1 cellular context compared by ENCODE assay signal in the genomic region with DNA sequence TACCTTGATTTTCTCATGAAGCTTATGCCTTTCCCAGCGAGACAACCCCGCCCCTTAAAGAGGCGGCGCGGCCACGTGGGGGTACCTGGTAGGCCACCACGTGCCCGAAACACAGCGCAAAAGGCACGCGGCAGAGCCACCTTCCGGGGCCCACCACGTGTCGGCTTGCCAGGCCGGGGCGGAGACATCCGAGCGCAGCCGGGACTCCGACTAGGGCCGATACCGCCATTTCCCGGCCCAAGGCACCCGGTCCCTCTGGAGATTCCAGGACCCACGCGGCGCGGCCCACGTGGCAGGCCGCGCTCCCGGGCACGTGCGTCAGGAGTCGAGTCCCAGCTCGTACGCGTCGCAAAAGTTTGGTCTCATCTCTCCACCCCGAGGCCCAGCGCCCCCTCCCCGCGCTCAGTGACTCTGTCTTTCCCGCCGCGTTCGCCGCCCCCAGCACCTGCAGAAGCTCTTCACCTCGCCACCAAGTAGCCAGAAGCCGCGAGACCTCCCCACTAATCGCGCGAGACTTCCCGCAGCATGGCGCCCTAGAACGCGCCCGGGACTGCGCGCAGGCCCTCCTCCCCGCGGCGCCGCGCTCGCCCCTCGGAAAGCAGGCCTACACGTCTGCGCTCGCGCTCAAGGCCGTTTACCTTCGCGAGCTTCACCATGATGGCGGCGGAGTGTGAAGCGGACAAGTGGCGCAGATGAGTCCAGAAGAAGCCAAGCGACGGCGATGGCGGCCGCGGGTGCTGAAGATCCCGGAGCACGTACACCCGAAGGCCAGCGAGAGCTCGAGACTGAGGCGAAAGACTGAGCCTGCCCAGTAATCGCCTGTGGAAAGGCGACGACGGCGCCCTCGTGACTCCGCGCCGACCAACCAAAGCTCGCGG.
TF ChIP-seq lines count a peak whose summit lies in the region.

A gene with protein sequence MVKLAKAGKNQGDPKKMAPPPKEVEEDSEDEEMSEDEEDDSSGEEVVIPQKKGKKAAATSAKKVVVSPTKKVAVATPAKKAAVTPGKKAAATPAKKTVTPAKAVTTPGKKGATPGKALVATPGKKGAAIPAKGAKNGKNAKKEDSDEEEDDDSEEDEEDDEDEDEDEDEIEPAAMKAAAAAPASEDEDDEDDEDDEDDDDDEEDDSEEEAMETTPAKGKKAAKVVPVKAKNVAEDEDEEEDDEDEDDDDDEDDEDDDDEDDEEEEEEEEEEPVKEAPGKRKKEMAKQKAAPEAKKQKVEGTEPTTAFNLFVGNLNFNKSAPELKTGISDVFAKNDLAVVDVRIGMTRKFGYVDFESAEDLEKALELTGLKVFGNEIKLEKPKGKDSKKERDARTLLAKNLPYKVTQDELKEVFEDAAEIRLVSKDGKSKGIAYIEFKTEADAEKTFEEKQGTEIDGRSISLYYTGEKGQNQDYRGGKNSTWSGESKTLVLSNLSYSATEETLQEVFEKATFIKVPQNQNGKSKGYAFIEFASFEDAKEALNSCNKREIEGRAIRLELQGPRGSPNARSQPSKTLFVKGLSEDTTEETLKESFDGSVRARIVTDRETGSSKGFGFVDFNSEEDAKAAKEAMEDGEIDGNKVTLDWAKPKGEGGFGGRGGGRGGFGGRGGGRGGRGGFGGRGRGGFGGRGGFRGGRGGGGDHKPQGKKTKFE (minus strand): TSS at position 787 of the 878 bp plus-strand sequence. CDS start 131 bp downstream, at position 656.

TF ChIP-seq in K562, 482 proteins besides CTCF, POLR2A, EP300 and RAD21 (continued from another document and continues in another):
- TF ChIP-seq, protein P1, sequence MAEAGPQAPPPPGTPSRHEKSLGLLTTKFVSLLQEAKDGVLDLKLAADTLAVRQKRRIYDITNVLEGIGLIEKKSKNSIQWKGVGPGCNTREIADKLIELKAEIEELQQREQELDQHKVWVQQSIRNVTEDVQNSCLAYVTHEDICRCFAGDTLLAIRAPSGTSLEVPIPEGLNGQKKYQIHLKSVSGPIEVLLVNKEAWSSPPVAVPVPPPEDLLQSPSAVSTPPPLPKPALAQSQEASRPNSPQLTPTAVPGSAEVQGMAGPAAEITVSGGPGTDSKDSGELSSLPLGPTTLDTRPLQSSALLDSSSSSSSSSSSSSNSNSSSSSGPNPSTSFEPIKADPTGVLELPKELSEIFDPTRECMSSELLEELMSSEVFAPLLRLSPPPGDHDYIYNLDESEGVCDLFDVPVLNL (CRISPR knock-in tag; IDR thresholded peaks at IDR 0.05; ENCODE audit: low read depth): no peak
- TF ChIP-seq SIX5 (IDR thresholded peaks at IDR 0.05; ENCODE audit: borderline replicate concordance in 1 of 2, insufficient read depth in 1 of 2, low read depth in 1 of 2, low read length in 2 of 2) (no peak), ZNF77 (CRISPR knock-in tag; IDR thresholded peaks at IDR 0.05) (no peak), KDM2B (CRISPR knock-in tag; IDR thresholded peaks at IDR 0.05) (no peak), ZC3H4 (CRISPR knock-in tag; IDR thresholded peaks at IDR 0.05; ENCODE audit: borderline replicate concordance) (peak; percentile 56; the same call in 1 of the 2 replicates), ZNF75A (CRISPR knock-in tag; IDR thresholded peaks at IDR 0.05) (no peak), KAT8 (IDR thresholded peaks at IDR 0.05; ENCODE audit: low read depth) (no peak), GABPB1 (CRISPR knock-in tag; IDR thresholded peaks at IDR 0.05) (peak; percentile 67; the same call in 1 of the 2 replicates), SMARCE1 (IDR thresholded peaks at IDR 0.05) (no peak), PCBP2 (IDR thresholded peaks at IDR 0.05; ENCODE audit: low read depth, low read length, poor library complexity, severe bottlenecking) (no peak), CTBP1 (IDR thresholded peaks at IDR 0.05; ENCODE audit: borderline replicate concordance) (peak; percentile 36; the same call in 1 of the 2 replicates), ZNF79 (CRISPR knock-in tag; IDR thresholded peaks at IDR 0.05; ENCODE audit: low read depth) (no peak), BRCA1 (IDR thresholded peaks at IDR 0.05) (no peak), BRCA1 (CRISPR knock-in tag; IDR thresholded peaks at IDR 0.05) (peak; percentile 42; the same call in 1 of the 2 replicates), NEUROD1 (IDR thresholded peaks at IDR 0.05; ENCODE audit: borderline replicate concordance, low read depth, low read length, partially characterized antibody) (no peak), BHLHE40 (IDR thresholded peaks at IDR 0.05; ENCODE audit: low read length) (peak; percentile 69), MTA2 (IDR thresholded peaks at IDR 0.05; ENCODE audit: low read depth) (no peak), PHF8 (IDR thresholded peaks at IDR 0.05; ENCODE audit: borderline replicate concordance, low read length) (peak; percentile 81), ZNF76 (CRISPR knock-in tag; IDR thresholded peaks at IDR 0.05; ENCODE audit: borderline replicate concordance) (no peak), SRSF3 (IDR thresholded peaks at IDR 0.05; ENCODE audit: insufficient read depth, low read length) (0 out of 2 replicates have a peak, but pooled peaks have one; percentile 25), SP1 (CRISPR knock-in tag; IDR thresholded peaks at IDR 0.05) (peak; percentile 79), SLC30A9 (CRISPR knock-in tag; IDR thresholded peaks at IDR 0.05) (no peak), ZBED1 (IDR thresholded peaks at IDR 0.05) (0 out of 2 replicates have a peak, but pooled peaks have one; percentile 43), ZBTB1 (CRISPR knock-in tag; IDR thresholded peaks at IDR 0.05; ENCODE audit: borderline replicate concordance, low read depth) (peak; percentile 64; the same call in 1 of the 2 replicates), NR2C1 (IDR thresholded peaks at IDR 0.05) (no peak), NR2C1 (tag; IDR thresholded peaks at IDR 0.05) (no peak), STAT5B (CRISPR knock-in tag; IDR thresholded peaks at IDR 0.05) (no peak), TCFL5 (CRISPR knock-in tag; conservative IDR thresholded peaks at IDR 0.05) (no peak), E2F3 (CRISPR knock-in tag; IDR thresholded peaks at IDR 0.05) (no peak), TAF9B (IDR thresholded peaks at IDR 0.05; ENCODE audit: partially characterized antibody) (peak; percentile 89), ZNF212 (CRISPR knock-in tag; IDR thresholded peaks at IDR 0.05) (no peak), HDAC1 (IDR thresholded peaks at IDR 0.05) (peak; percentile 36 to 97; a peak in 2 of 4 replicates), CHD1 (IDR thresholded peaks at IDR 0.05; ENCODE audit: low read length) (peak; percentile 65), ZBTB7A (IDR thresholded peaks at IDR 0.05; ENCODE audit: borderline replicate concordance, control insufficient read depth, low read depth, low read length) (no peak), ZNF324 (CRISPR knock-in tag; IDR thresholded peaks at IDR 0.05) (no peak), MEF2D (tag; conservative IDR thresholded peaks at IDR 0.05; ENCODE audit: low read depth) (no peak), ZFP30 (CRISPR knock-in tag; IDR thresholded peaks at IDR 0.05; ENCODE audit: borderline replicate concordance) (no peak), BRD4 (IDR thresholded peaks at IDR 0.05) (peak; percentile 60; the same call in 1 of the 2 replicates), ZKSCAN8 (CRISPR knock-in tag; IDR thresholded peaks at IDR 0.05) (no peak), HIVEP1 (CRISPR knock-in tag; IDR thresholded peaks at IDR 0.05) (no peak), ZEB2 (IDR thresholded peaks at IDR 0.05) (no peak; the same call in 1 of the 2 replicates), TBP (optimal IDR thresholded peaks at IDR 0.05; ENCODE audit: low read depth, low read length) (peak; percentile 98)
- TF ChIP-seq, protein P2, sequence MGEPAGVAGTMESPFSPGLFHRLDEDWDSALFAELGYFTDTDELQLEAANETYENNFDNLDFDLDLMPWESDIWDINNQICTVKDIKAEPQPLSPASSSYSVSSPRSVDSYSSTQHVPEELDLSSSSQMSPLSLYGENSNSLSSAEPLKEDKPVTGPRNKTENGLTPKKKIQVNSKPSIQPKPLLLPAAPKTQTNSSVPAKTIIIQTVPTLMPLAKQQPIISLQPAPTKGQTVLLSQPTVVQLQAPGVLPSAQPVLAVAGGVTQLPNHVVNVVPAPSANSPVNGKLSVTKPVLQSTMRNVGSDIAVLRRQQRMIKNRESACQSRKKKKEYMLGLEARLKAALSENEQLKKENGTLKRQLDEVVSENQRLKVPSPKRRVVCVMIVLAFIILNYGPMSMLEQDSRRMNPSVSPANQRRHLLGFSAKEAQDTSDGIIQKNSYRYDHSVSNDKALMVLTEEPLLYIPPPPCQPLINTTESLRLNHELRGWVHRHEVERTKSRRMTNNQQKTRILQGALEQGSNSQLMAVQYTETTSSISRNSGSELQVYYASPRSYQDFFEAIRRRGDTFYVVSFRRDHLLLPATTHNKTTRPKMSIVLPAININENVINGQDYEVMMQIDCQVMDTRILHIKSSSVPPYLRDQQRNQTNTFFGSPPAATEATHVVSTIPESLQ (CRISPR knock-in tag; IDR thresholded peaks at IDR 0.05): peak; percentile 36; the same call in 1 of the 2 replicates
- TF ChIP-seq, protein P3, sequence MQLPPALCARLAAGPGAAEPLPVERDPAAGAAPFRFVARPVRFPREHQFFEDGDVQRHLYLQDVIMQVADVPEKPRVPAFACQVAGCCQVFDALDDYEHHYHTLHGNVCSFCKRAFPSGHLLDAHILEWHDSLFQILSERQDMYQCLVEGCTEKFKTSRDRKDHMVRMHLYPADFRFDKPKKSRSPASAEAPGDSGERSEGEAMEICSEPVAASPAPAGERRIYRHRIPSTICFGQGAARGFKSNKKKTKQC (CRISPR knock-in tag; IDR thresholded peaks at IDR 0.05): peak; percentile 95
- TF ChIP-seq, protein P4, sequence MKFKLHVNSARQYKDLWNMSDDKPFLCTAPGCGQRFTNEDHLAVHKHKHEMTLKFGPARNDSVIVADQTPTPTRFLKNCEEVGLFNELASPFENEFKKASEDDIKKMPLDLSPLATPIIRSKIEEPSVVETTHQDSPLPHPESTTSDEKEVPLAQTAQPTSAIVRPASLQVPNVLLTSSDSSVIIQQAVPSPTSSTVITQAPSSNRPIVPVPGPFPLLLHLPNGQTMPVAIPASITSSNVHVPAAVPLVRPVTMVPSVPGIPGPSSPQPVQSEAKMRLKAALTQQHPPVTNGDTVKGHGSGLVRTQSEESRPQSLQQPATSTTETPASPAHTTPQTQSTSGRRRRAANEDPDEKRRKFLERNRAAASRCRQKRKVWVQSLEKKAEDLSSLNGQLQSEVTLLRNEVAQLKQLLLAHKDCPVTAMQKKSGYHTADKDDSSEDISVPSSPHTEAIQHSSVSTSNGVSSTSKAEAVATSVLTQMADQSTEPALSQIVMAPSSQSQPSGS (CRISPR knock-in tag; IDR thresholded peaks at IDR 0.05): peak; percentile 76
- TF ChIP-seq, protein P5, sequence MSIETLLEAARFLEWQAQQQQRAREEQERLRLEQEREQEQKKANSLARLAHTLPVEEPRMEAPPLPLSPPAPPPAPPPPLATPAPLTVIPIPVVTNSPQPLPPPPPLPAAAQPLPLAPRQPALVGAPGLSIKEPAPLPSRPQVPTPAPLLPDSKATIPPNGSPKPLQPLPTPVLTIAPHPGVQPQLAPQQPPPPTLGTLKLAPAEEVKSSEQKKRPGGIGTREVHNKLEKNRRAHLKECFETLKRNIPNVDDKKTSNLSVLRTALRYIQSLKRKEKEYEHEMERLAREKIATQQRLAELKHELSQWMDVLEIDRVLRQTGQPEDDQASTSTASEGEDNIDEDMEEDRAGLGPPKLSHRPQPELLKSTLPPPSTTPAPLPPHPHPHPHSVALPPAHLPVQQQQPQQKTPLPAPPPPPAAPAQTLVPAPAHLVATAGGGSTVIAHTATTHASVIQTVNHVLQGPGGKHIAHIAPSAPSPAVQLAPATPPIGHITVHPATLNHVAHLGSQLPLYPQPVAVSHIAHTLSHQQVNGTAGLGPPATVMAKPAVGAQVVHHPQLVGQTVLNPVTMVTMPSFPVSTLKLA (conservative IDR thresholded peaks at IDR 0.05): peak; percentile 99 to 100
- TF ChIP-seq, protein P6, sequence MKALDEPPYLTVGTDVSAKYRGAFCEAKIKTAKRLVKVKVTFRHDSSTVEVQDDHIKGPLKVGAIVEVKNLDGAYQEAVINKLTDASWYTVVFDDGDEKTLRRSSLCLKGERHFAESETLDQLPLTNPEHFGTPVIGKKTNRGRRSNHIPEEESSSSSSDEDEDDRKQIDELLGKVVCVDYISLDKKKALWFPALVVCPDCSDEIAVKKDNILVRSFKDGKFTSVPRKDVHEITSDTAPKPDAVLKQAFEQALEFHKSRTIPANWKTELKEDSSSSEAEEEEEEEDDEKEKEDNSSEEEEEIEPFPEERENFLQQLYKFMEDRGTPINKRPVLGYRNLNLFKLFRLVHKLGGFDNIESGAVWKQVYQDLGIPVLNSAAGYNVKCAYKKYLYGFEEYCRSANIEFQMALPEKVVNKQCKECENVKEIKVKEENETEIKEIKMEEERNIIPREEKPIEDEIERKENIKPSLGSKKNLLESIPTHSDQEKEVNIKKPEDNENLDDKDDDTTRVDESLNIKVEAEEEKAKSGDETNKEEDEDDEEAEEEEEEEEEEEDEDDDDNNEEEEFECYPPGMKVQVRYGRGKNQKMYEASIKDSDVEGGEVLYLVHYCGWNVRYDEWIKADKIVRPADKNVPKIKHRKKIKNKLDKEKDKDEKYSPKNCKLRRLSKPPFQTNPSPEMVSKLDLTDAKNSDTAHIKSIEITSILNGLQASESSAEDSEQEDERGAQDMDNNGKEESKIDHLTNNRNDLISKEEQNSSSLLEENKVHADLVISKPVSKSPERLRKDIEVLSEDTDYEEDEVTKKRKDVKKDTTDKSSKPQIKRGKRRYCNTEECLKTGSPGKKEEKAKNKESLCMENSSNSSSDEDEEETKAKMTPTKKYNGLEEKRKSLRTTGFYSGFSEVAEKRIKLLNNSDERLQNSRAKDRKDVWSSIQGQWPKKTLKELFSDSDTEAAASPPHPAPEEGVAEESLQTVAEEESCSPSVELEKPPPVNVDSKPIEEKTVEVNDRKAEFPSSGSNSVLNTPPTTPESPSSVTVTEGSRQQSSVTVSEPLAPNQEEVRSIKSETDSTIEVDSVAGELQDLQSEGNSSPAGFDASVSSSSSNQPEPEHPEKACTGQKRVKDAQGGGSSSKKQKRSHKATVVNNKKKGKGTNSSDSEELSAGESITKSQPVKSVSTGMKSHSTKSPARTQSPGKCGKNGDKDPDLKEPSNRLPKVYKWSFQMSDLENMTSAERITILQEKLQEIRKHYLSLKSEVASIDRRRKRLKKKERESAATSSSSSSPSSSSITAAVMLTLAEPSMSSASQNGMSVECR (CRISPR knock-in tag; IDR thresholded peaks at IDR 0.05): peak; percentile 77; the same call in 1 of the 2 replicates
- TF ChIP-seq, protein P7, sequence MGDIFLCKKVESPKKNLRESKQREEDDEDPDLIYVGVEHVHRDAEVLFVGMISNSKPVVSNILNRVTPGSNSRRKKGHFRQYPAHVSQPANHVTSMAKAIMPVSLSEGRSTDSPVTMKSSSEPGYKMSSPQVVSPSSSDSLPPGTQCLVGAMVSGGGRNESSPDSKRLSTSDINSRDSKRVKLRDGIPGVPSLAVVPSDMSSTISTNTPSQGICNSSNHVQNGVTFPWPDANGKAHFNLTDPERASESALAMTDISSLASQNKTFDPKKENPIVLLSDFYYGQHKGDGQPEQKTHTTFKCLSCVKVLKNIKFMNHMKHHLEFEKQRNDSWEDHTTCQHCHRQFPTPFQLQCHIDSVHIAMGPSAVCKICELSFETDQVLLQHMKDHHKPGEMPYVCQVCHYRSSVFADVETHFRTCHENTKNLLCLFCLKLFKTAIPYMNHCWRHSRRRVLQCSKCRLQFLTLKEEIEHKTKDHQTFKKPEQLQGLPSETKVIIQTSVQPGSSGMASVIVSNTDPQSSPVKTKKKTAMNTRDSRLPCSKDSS (IDR thresholded peaks at IDR 0.05; ENCODE audit: low read depth, partially characterized antibody): no peak
